22 cellular contexts compared by ENCODE assay signal in genomic region chr10:73734796-73735305, GRCh38.
"Had no signal": no experiment of that assay in that cellular context is flagged by ENCODE, and none has a peak within 500 bp of the region (broad histone marks: within the 10 kb centered on the region; RNA-seq: fewer than 3 reads in every experiment).

No MANE protein-coding gene starts in this region.

- H3K4me2 ChIP-seq: SK-N-SH had no signal

- H3K9ac ChIP-seq: SK-N-SH had no signal

- H3K9me3 ChIP-seq: SK-N-SH had no signal

- FAIRE-seq: RCC 7860 had no signal

- DNase-seq: IMR-90, MV-4-11, NCI-H1048, NCI-H1105, NCI-H1417, NCI-H146, NCI-H1694 treated with DMSO at 0.1 percent for 48 hours, NCI-H1930, NCI-H2081, NCI-H2107, NCI-H2171, NCI-H226, NCI-H446, NCI-H510A, NCI-H524 treated with DMSO at 0.1 percent for 48 hours, NCI-H69, NCI-H774, RPMI8226, SHP77, SK-N-SH, SW 1271 had no signal
